In the genomic region with DNA sequence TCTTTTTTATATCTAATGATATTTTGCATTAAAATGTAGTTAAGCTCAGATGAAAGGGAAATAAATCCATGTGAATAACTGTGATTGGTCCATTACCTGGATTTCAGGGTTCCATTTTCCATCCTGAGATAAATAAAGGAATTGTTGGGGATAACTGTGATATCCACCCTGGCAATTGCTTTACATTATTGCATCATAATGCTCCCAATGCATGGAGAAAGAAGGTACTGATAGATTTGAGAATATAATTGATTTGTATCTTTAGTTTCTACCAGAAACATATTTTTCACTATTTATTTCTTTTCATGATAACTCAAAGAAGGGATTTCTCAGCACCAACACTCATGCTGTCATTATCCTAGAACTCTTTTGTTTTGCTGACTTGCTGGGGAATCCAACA, we compare ENCODE assay signal across 26 cellular contexts.
DNase-seq lines count a peak whose midpoint lies in the region; ATAC-seq, FAIRE-seq and TF ChIP-seq lines count a peak whose summit lies in the region.
"Had no signal": no experiment of that assay in that cellular context is flagged by ENCODE, and none has a peak within 500 bp of the region (broad histone marks: within the 10 kb centered on the region; RNA-seq: fewer than 3 reads in every experiment).

No MANE protein-coding gene starts in this region.

- TF ChIP-seq POLR2A in HepG2 (IDR thresholded peaks at IDR 0.05; ENCODE audit: insufficient read depth in 1 of 2, low read depth in 2 of 2, low read length in 2 of 2) (no peak), right lobe of liver (IDR thresholded peaks at IDR 0.05) (no peak), IMR-90 (IDR thresholded peaks at IDR 0.05; ENCODE audit: low read depth, low read length) (no peak), K562 (conservative IDR thresholded peaks at IDR 0.05) (no peak), upper lobe of left lung (IDR thresholded peaks at IDR 0.05) (no peak)

- no peak overlapping the region for H2BK20ac ChIP-seq in IMR-90 (ENCODE audit: low read depth, low read length)

- H3K9me3 ChIP-seq in HepG2 (ENCODE audit: low read length): no peaks in the 10 kb centered on the region
- H3K9me3 ChIP-seq in right lobe of liver: no peaks in the 10 kb centered on the region
- no peaks in the 10 kb centered on the region for H3K9me3 ChIP-seq in IMR-90 (ENCODE audit: control insufficient read depth, insufficient read depth, low read length)
- H3K9me3 ChIP-seq in K562 (replicated peaks; ENCODE audit: control insufficient read depth, insufficient read depth, low read depth, low read length): no peaks in the 10 kb centered on the region
- H3K9me3 ChIP-seq in upper lobe of left lung: no peaks in the 10 kb centered on the region
- H3K9me3 ChIP-seq: A549; BLaER1 treated with 17β-estradiol and CSF1 and Interleukin-3, amounts not matched to agents 10 nM and 100 nM; Caco-2 had no signal

- no peak overlapping the region for H4K8ac ChIP-seq in IMR-90 (ENCODE audit: low read depth in 2 of 2, low read length in 2 of 2)

- TF ChIP-seq EP300 in HepG2 (IDR thresholded peaks at IDR 0.05; ENCODE audit: low read depth in 2 of 2, low read length in 2 of 2) (no peak), HepG2 (CRISPR knock-in tag; IDR thresholded peaks at IDR 0.05; ENCODE audit: borderline replicate concordance) (no peak), K562 (IDR thresholded peaks at IDR 0.05; ENCODE audit: low read length) (no peak), upper lobe of left lung (IDR thresholded peaks at IDR 0.05) (no peak)

- FAIRE-seq in HepG2 (lab: Jason Lieb, UNC) (no peak), K562 (lab: Jason Lieb, UNC) (no peak)
- FAIRE-seq: A549, GM12878, GM12892, GM18507 had no signal

- no peak overlapping the region for H3K18ac ChIP-seq in IMR-90 (ENCODE audit: low read depth, low read length)

- H3K4me1 ChIP-seq in HepG2 (ENCODE audit: insufficient read depth, low read length): no peaks in the 10 kb centered on the region
- H3K4me1 ChIP-seq in right lobe of liver: no peaks in the 10 kb centered on the region
- H3K4me1 ChIP-seq in IMR-90 (ENCODE audit: control insufficient read depth, insufficient read depth, low read length): no peaks in the 10 kb centered on the region
- peaks cover 0 to 5% of the 10 kb centered on the region in 2 experiments; a peak in 2 of 5 replicates for H3K4me1 ChIP-seq in K562 (replicated peaks in 1 of 2; ENCODE audit: control insufficient read depth in 2 of 2, insufficient read depth in 2 of 2, low read length in 2 of 2)
- no peaks in the 10 kb centered on the region for H3K4me1 ChIP-seq in upper lobe of left lung
- H3K4me1 ChIP-seq: A549, Caco-2 had no signal

- H2BK120ac ChIP-seq in IMR-90 (ENCODE audit: low read depth, low read length): no peak overlapping the region

- H3K79me2 ChIP-seq in HepG2 (ENCODE audit: insufficient read depth, low read length): no peaks in the 10 kb centered on the region
- H3K79me2 ChIP-seq in K562 (ENCODE audit: control insufficient read depth, insufficient read depth, low read length): no peaks in the 10 kb centered on the region

- TF ChIP-seq CTCF in HepG2 (CRISPR knock-in tag; IDR thresholded peaks at IDR 0.05) (no peak), right lobe of liver (IDR thresholded peaks at IDR 0.05) (no peak), IMR-90 (conservative IDR thresholded peaks at IDR 0.05; ENCODE audit: low read depth, low read length) (no peak), K562 (IDR thresholded peaks at IDR 0.05 in 2 of 3, conservative IDR thresholded peaks at IDR 0.05 in 1 of 3; ENCODE audit: insufficient read depth in 2 of 3, low read depth in 1 of 3, low read length in 3 of 3) (no peak), upper lobe of left lung (IDR thresholded peaks at IDR 0.05) (no peak)

- dilution Hi-C loops in IMR-90 (cut with HindIII; ENCODE audit: low sequenced_read_pairs, unreplicated experiment): no loop called here

- no peak for ATAC-seq in HepG2
- no peak for ATAC-seq in right lobe of liver
- no peak for ATAC-seq in IMR-90 (ENCODE audit: low read depth)
- no peak for ATAC-seq in K562
- ATAC-seq in upper lobe of left lung (ENCODE audit: low FRiP score in 2 of 2): no peak
- ATAC-seq: A549; CD8-positive, alpha-beta T cell; GM12878 had no signal

- no peak overlapping the region for H3K56ac ChIP-seq in IMR-90 (ENCODE audit: extremely low read depth, insufficient read depth, low read length)

- intact Hi-C loops in HepG2 (cut with micrococcal nuclease; ENCODE audit: unreplicated experiment): loop anchor here (5.0 kb wide), 1 partner anchor 108 kb away; no protein-coding TSS in a partner anchor
- intact Hi-C loops in right lobe of liver (cut with DNase I): no loop called here
- intact Hi-C loops in IMR-90 (cut with micrococcal nuclease): no loop called here
- intact Hi-C loops in K562 (cut with micrococcal nuclease): loop anchor here (5.0 kb wide), 1 partner anchor 62 kb away; no protein-coding TSS in a partner anchor

- H3K4me2 ChIP-seq in HepG2 (ENCODE audit: low read depth, low read length) (no peak overlapping the region), IMR-90 (ENCODE audit: low read depth, low read length) (no peak overlapping the region), K562 (ENCODE audit: insufficient read depth, low read length) (no peak overlapping the region)
- H3K4me2 ChIP-seq: A549; BLaER1 treated with 17β-estradiol and CSF1 and Interleukin-3, amounts not matched to agents 10 nM and 100 nM had no signal

- no peak overlapping the region for H4K91ac ChIP-seq in IMR-90 (ENCODE audit: insufficient read depth, low read depth, low read length)

- no peak overlapping the region for H2BK15ac ChIP-seq in IMR-90 (ENCODE audit: low read depth, low read length)

- DNase-seq in HepG2 (ENCODE audit: low spot score) (no peak), right lobe of liver (no peak), IMR-90 (no peak), K562 (ENCODE audit: extremely low read depth in 1 of 4, low spot score in 3 of 4) (no peak), activated gamma-delta T cell (lab: John Stamatoyannopoulos, UW) (no peak), upper lobe of left lung (no peak), SW 1271 (lab: John Stamatoyannopoulos, UW) (no peak)
- DNase-seq: AML-193; Caco-2; Calu3; CD4-positive, alpha-beta T cell; CD8-positive, alpha-beta T cell; DMS 273 treated with DMSO at 0.1 percent for 48 hours; DMS153; DMS53; DMS79; DND-41; EL; GDM1 had no signal

- H3K9ac ChIP-seq in HepG2 (ENCODE audit: insufficient read depth, low read depth, low read length): no peak overlapping the region
- H3K9ac ChIP-seq in IMR-90 (ENCODE audit: low read depth, low read length): no peak overlapping the region
- no peak overlapping the region for H3K9ac ChIP-seq in K562 (ENCODE audit: insufficient read depth in 1 of 2, low read depth in 2 of 2, low read length in 2 of 2)
- H3K9ac ChIP-seq: BLaER1 treated with 17β-estradiol and CSF1 and Interleukin-3, amounts not matched to agents 10 nM and 100 nM had no signal

- H3K4me3 ChIP-seq in HepG2 (replicated peaks in 1 of 3; ENCODE audit: insufficient read depth in 1 of 3, low read depth in 2 of 3, low read length in 3 of 3) (no peak overlapping the region), right lobe of liver (no peak overlapping the region), IMR-90 (ENCODE audit: insufficient read depth, low read depth, low read length) (no peak overlapping the region), K562 (no peak overlapping the region), upper lobe of left lung (no peak overlapping the region)
- H3K4me3 ChIP-seq: A549; BLaER1 treated with 17β-estradiol and CSF1 and Interleukin-3, amounts not matched to agents 10 nM and 100 nM; GM12878 had no signal

- H2BK5ac ChIP-seq in IMR-90 (ENCODE audit: low read depth, low read length, poor library complexity, severe bottlenecking): no peak overlapping the region

- no TSS peak for BruUV-seq in HepG2 (replicated peaks; lab: Mats Ljungman, UMichigan)
- BruUV-seq in IMR-90 (replicated peaks; lab: Mats Ljungman, UMichigan): no TSS peak
- no TSS peak for BruUV-seq in K562 (replicated peaks; lab: Mats Ljungman, UMichigan)

- H3K23ac ChIP-seq in IMR-90 (ENCODE audit: low read depth, low read length): no peak overlapping the region

- H3K27ac ChIP-seq in HepG2 (ENCODE audit: extremely low read length, insufficient read depth, low read length) (no peak overlapping the region), right lobe of liver (no peak overlapping the region), IMR-90 (ENCODE audit: insufficient read depth, low read length) (no peak overlapping the region), K562 (ENCODE audit: extremely low read depth, low read depth, low read length) (no peak overlapping the region), upper lobe of left lung (no peak overlapping the region)
- H3K27ac ChIP-seq: 22Rv1; A549; BLaER1 treated with 17β-estradiol and CSF1 and Interleukin-3, amounts not matched to agents 10 nM and 100 nM; C4-2B had no signal

- no peaks in the 10 kb centered on the region for H4K20me1 ChIP-seq in HepG2 (ENCODE audit: insufficient read depth, low read length)
- no peaks in the 10 kb centered on the region for H4K20me1 ChIP-seq in IMR-90 (ENCODE audit: insufficient read depth, low read length)
- no peaks in the 10 kb centered on the region for H4K20me1 ChIP-seq in K562 (replicated peaks; ENCODE audit: control insufficient read depth, insufficient read depth, low read length)
- H4K20me1 ChIP-seq: BLaER1 treated with 17β-estradiol and CSF1 and Interleukin-3, amounts not matched to agents 10 nM and 100 nM had no signal

- in situ Hi-C loops in HepG2 (cut with HindIII; ENCODE audit: extremely low pct_ligation_motif_present, low pct_unique_long_range_greater_than_20kb) (no loop called here), IMR-90 (cut with MboI; ENCODE audit: low sequenced_read_pairs) (no loop called here), K562 (cut with MboI) (loop anchor here (5.0 kb wide), 1 partner anchor 57 kb away; no protein-coding TSS in a partner anchor)

- H3K9me1 ChIP-seq in IMR-90 (ENCODE audit: insufficient read depth, low read length): no peaks in the 10 kb centered on the region
- H3K9me1 ChIP-seq in K562 (ENCODE audit: control insufficient read depth, insufficient read depth, low read length): no peaks in the 10 kb centered on the region

- H3K79me1 ChIP-seq in IMR-90 (ENCODE audit: low read depth in 1 of 2, low read length in 2 of 2): no peaks in the 10 kb centered on the region

- H4K5ac ChIP-seq in IMR-90 (ENCODE audit: low read depth, low read length): no peak overlapping the region

- CTCF ChIA-PET in HepG2 (lab: Yijun Ruan, JAX; ENCODE audit: low intra/inter-chr PET ratio, low total read pairs) (no interaction called here), IMR-90 (lab: Yijun Ruan, JAX) (no interaction called here), K562 (lab: Yijun Ruan, JAX; ENCODE audit: low intra/inter-chr PET ratio) (no interaction called here)

- no peak overlapping the region for H2AK9ac ChIP-seq in IMR-90 (replicated peaks; ENCODE audit: low read depth, low read length, poor library complexity)

- POLR2A ChIA-PET in HepG2 (lab: Yijun Ruan, JAX): no interaction called here
- POLR2A ChIA-PET in IMR-90 (lab: Charles Lee; ENCODE audit: unreplicated experiment): no interaction called here
- POLR2A ChIA-PET in K562 (lab: Yijun Ruan, JAX): no interaction called here

- H3K27me3 ChIP-seq in HepG2 (ENCODE audit: control insufficient read depth in 1 of 2, insufficient read depth in 2 of 2, low read length in 2 of 2) (no peaks in the 10 kb centered on the region), right lobe of liver (no peaks in the 10 kb centered on the region), IMR-90 (ENCODE audit: control insufficient read depth, insufficient read depth, low read length) (no peaks in the 10 kb centered on the region), K562 (ENCODE audit: control insufficient read depth in 2 of 2, insufficient read depth in 2 of 2, low read length in 2 of 2) (no peaks in the 10 kb centered on the region), upper lobe of left lung (no peaks in the 10 kb centered on the region)
- H3K27me3 ChIP-seq: BLaER1 treated with 17β-estradiol and CSF1 and Interleukin-3, amounts not matched to agents 10 nM and 100 nM had no signal

- H3K36me3 ChIP-seq in HepG2 (replicated peaks in 1 of 2; ENCODE audit: control insufficient read depth in 1 of 2, insufficient read depth in 2 of 2, low read length in 2 of 2) (no peaks in the 10 kb centered on the region), right lobe of liver (no peaks in the 10 kb centered on the region), IMR-90 (ENCODE audit: control insufficient read depth, insufficient read depth, low read length) (no peaks in the 10 kb centered on the region), K562 (ENCODE audit: control insufficient read depth, insufficient read depth, low read length) (no peaks in the 10 kb centered on the region), upper lobe of left lung (no peaks in the 10 kb centered on the region)
- H3K36me3 ChIP-seq: BLaER1 treated with 17β-estradiol and CSF1 and Interleukin-3, amounts not matched to agents 10 nM and 100 nM had no signal

- no peak overlapping the region for H3K4ac ChIP-seq in IMR-90 (ENCODE audit: low read depth, low read length)

- no peak overlapping the region for H2AFZ ChIP-seq in HepG2 (ENCODE audit: low read length)
- no peak overlapping the region for H2AFZ ChIP-seq in IMR-90 (replicated peaks; ENCODE audit: low read length, poor library complexity)
- no peak overlapping the region for H2AFZ ChIP-seq in K562 (ENCODE audit: low read depth, low read length)

- H3K14ac ChIP-seq in IMR-90 (replicated peaks; ENCODE audit: low read depth, low read length): no peak overlapping the region

- H2AK5ac ChIP-seq in IMR-90 (ENCODE audit: low read depth, low read length): no peak overlapping the region

- no peak for TF ChIP-seq RAD21 in HepG2 (CRISPR knock-in tag; IDR thresholded peaks at IDR 0.05)
- TF ChIP-seq RAD21 in IMR-90 (IDR thresholded peaks at IDR 0.05; ENCODE audit: low read length): no peak
- TF ChIP-seq RAD21 in K562 (CRISPR knock-in tag; conservative IDR thresholded peaks at IDR 0.05 in 1 of 2, IDR thresholded peaks at IDR 0.05 in 1 of 2): no peak

Comparison
In these comparisons a context has a peak if more than half of its experiments do, and no peak if none do; other contexts are left out.
1. intact Hi-C loops: an anchor here in HepG2 (5.0 kb wide) and K562 (5.0 kb wide); none called in right lobe of liver and IMR-90.
2. Of the 241 proteins assayed by ChIP-seq in both HepG2 and K562: peak only in HepG2: none; only in K562: CEBPG and IRF9; in both: CEBPB; in neither: 236; mixed calls (peak in some experiments, not most) for 2.